In genomic region chr6:30000156-30000791, GRCh38 we compare ENCODE assay signal across 23 cellular contexts.
"Had no signal": no experiment of that assay in that cellular context is flagged by ENCODE, and none has a peak within 500 bp of the region (broad histone marks: within the 10 kb centered on the region; RNA-seq: fewer than 3 reads in every experiment).

No MANE protein-coding gene starts in this region.

- H3K36me3 Mint-ChIP-seq: activated CD4-positive, alpha-beta memory T cell treated with anti-CD3 and anti-CD28 coated beads for 36 hours; T-cell had no signal

- H3K4me2 ChIP-seq: PC-9 had no signal

- H3K9me3 Mint-ChIP-seq: activated CD4-positive, alpha-beta memory T cell treated with anti-CD3 and anti-CD28 coated beads for 36 hours; activated CD4-positive, alpha-beta T cell treated with anti-CD3 and anti-CD28 coated beads, Interleukin-2, amount 10 ng/mL, durations not matched to agents 7 days and 5 days; activated naive CD4-positive, alpha-beta T cell treated with anti-CD3 and anti-CD28 coated beads for 36 hours; activated T-cell treated with anti-CD3 and anti-CD28 coated beads, Interleukin-2, amount 50 U/mL, for 4 hours; T-cell had no signal

- DNase-seq: activated CD4-positive, alpha-beta memory T cell treated with anti-CD3 and anti-CD28 coated beads for 36 hours; activated CD4-positive, alpha-beta T cell treated with anti-CD3 and anti-CD28 coated beads, Interleukin-2, amount 10 ng/mL, durations not matched to agents 7 days and 5 days; activated CD4-positive, CD25-positive, alpha-beta regulatory T cell; activated gamma-delta T cell; activated naive CD4-positive, alpha-beta T cell treated with anti-CD3 and anti-CD28 coated beads for 36 hours; activated T-cell treated with anti-CD3 and anti-CD28 coated beads, Interleukin-2, amount 50 U/mL, for 4 hours; body of pancreas; central memory CD4-positive, alpha-beta T cell; KG1; NCI-H1048; NCI-H146; NCI-H187 treated with DMSO at 0.1 percent for 48 hours; NCI-H2081 treated with DMSO at 0.1 percent for 48 hours; NCI-H446; NCI-H524; SIG-M5; T-cell; T-helper 2 cell; T1000 had no signal

- ATAC-seq: activated T-cell treated with anti-CD3 and anti-CD28 coated beads, Interleukin-2, amount 50 U/mL, for 4 hours; body of pancreas; T-cell had no signal

- H3K27me3 ChIP-seq: ascending aorta had no signal

- H3K4me3 Mint-ChIP-seq: activated CD4-positive, alpha-beta memory T cell treated with anti-CD3 and anti-CD28 coated beads for 36 hours; activated CD4-positive, alpha-beta T cell treated with anti-CD3 and anti-CD28 coated beads, Interleukin-2, amount 10 ng/mL, durations not matched to agents 7 days and 5 days; activated naive CD4-positive, alpha-beta T cell treated with anti-CD3 and anti-CD28 coated beads for 36 hours; activated naive CD8-positive, alpha-beta T cell; activated T-cell treated with anti-CD3 and anti-CD28 coated beads, Interleukin-2, amount 50 U/mL, for 4 hours; T-cell had no signal

- H3K27ac ChIP-seq: ascending aorta, body of pancreas, PC-9, VCaP had no signal

- H3K9me3 ChIP-seq: ascending aorta, body of pancreas had no signal

- H3K4me3 ChIP-seq: ascending aorta, body of pancreas, PC-9 had no signal

- H3K4me1 Mint-ChIP-seq: activated CD4-positive, alpha-beta T cell treated with anti-CD3 and anti-CD28 coated beads, Interleukin-2, amount 10 ng/mL, durations not matched to agents 7 days and 5 days had no signal

- H3K4me1 ChIP-seq: ascending aorta, body of pancreas had no signal

- H3K27ac Mint-ChIP-seq: activated CD4-positive, alpha-beta memory T cell treated with anti-CD3 and anti-CD28 coated beads for 36 hours; activated CD4-positive, alpha-beta T cell treated with anti-CD3 and anti-CD28 coated beads, Interleukin-2, amount 10 ng/mL, durations not matched to agents 7 days and 5 days; activated naive CD4-positive, alpha-beta T cell treated with anti-CD3 and anti-CD28 coated beads for 36 hours; activated naive CD8-positive, alpha-beta T cell; T-cell had no signal

- H3K36me3 ChIP-seq: ascending aorta had no signal

- H2AFZ ChIP-seq: PC-9 had no signal
